Comparison of ENCODE assay signal across 1 cellular context in the genomic region with DNA sequence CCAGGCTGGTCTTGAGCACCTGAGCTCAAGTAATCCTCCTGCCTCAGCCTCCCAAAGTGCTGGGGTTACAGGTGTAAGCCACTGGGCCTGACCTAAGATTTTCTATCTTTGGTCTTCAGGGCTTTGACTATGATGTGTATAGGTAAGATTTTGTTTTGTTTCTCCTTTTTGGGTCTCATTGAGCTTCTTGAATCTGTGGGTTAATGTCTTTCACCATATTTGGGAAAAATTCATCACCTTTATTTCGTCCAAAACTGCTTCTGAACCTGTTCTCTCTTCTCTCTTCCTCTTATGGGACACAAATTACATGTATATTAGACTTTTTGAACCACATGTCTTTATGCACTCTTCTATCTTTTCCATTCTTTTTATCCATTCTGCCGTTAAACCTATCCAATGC.
"Had no signal": no experiment of that assay in that cellular context is flagged by ENCODE, and none has a peak within 500 bp of the region (broad histone marks: within the 10 kb centered on the region; RNA-seq: fewer than 3 reads in every experiment).

No MANE protein-coding gene starts in this region.

- H3K4me3 ChIP-seq: GM12878 had no signal

- ATAC-seq: GM12878 had no signal
